In genomic region chr3:153855772-153856171, GRCh38 we compare ENCODE assay signal across 17 cellular contexts.
DNase-seq lines count a peak whose midpoint lies in the region; ATAC-seq, FAIRE-seq and TF ChIP-seq lines count a peak whose summit lies in the region.
"Had no signal": no experiment of that assay in that cellular context is flagged by ENCODE, and none has a peak within 500 bp of the region (broad histone marks: within the 10 kb centered on the region; RNA-seq: fewer than 3 reads in every experiment).

No MANE protein-coding gene starts in this region.

- intact Hi-C loops in pancreas (cut with DNase I): no loop called here
- intact Hi-C loops in sigmoid colon (cut with DNase I): no loop called here

- no peak for TF ChIP-seq POLR2A in sigmoid colon (IDR thresholded peaks at IDR 0.05)

- H3K36me3 ChIP-seq in brain microvascular endothelial cell (replicated peaks): no peaks in the 10 kb centered on the region
- H3K36me3 ChIP-seq in pancreas: no peaks in the 10 kb centered on the region
- no peaks in the 10 kb centered on the region for H3K36me3 ChIP-seq in sigmoid colon
- H3K36me3 ChIP-seq: BLaER1 had no signal

- 66 to 86% methylated on average over 1 of the region's 1 CpG for WGBS in pancreas, 2 donors
- WGBS in sigmoid colon, 2 donors: 95 to 96% methylated on average over 1 of the region's 1 CpG

- H3K27ac ChIP-seq in VCaP: peak overlapping the region; percentile 54
- no peak overlapping the region for H3K27ac ChIP-seq in brain microvascular endothelial cell
- no peak overlapping the region for H3K27ac ChIP-seq in pancreas
- H3K27ac ChIP-seq in sigmoid colon: no peak overlapping the region
- H3K27ac ChIP-seq: BLaER1, coronary artery had no signal

- peak; percentile 39 for TF ChIP-seq CTCF in GM13977 (IDR thresholded peaks at IDR 0.05; ENCODE audit: extremely low read depth, insufficient read depth, missing control alignments)
- no peak for TF ChIP-seq CTCF in VCaP (conservative IDR thresholded peaks at IDR 0.05)
- TF ChIP-seq CTCF in brain microvascular endothelial cell (IDR thresholded peaks at IDR 0.05; ENCODE audit: low read depth, low read length, missing control alignments): no peak
- TF ChIP-seq CTCF in pancreas (IDR thresholded peaks at IDR 0.05): no peak
- TF ChIP-seq CTCF in sigmoid colon (IDR thresholded peaks at IDR 0.05): no peak

- in situ Hi-C loops in GM13977 (cut with MboI; ENCODE audit: low pct_unique_long_range_greater_than_20kb, low sequenced_read_pairs, unreplicated experiment): no loop called here
- in situ Hi-C loops in brain microvascular endothelial cell (cut with HindIII; ENCODE audit: low pct_ligation_motif_present, low sequenced_read_pairs): no loop called here

- no peaks in the 10 kb centered on the region for H3K4me1 ChIP-seq in pancreas
- H3K4me1 ChIP-seq in sigmoid colon: no peaks in the 10 kb centered on the region
- H3K4me1 ChIP-seq: BLaER1 had no signal

- DNase-seq in GM13977 (ENCODE audit: low spot score) (no peak), brain microvascular endothelial cell (no peak), pancreas (no peak), sigmoid colon (no peak), A172 (ENCODE audit: low spot score) (no peak)
- DNase-seq: IMR-90; NCI-H1417 treated with DMSO at 0.1 percent for 48 hours; NCI-H774; SIG-M5; stimulated activated CD4-positive, alpha-beta T cell treated with anti-CD3 and anti-CD28 coated beads, Interleukin-2, amount 100 ng/mL, for 48 hours; stimulated activated naive CD8-positive, alpha-beta T cell treated with anti-CD3 and anti-CD28 coated beads, Interleukin-15, Interleukin-2, amounts not matched to agents 100 U/mL and 50 U/mL, for 24 hours had no signal

- FAIRE-seq in pancreas (lab: Jason Lieb, UNC): no peak
- FAIRE-seq: TTC549 had no signal

- ATAC-seq in GM19395 (IDR thresholded peaks at IDR 0.05; ENCODE audit: unreplicated experiment) (peak; percentile 70), HG02798 (IDR thresholded peaks at IDR 0.05; ENCODE audit: poor library complexity, unreplicated experiment) (peak; percentile 72), pancreas (no peak)
- ATAC-seq: stimulated activated naive CD8-positive, alpha-beta T cell treated with anti-CD3 and anti-CD28 coated beads, Interleukin-15, Interleukin-2, amounts not matched to agents 100 U/mL and 50 U/mL, for 24 hours had no signal

- H3K27me3 ChIP-seq in brain microvascular endothelial cell (replicated peaks): no peaks in the 10 kb centered on the region
- H3K27me3 ChIP-seq in pancreas: no peaks in the 10 kb centered on the region
- no peaks in the 10 kb centered on the region for H3K27me3 ChIP-seq in sigmoid colon
- H3K27me3 ChIP-seq: BLaER1 had no signal

- TF ChIP-seq EP300 in sigmoid colon (IDR thresholded peaks at IDR 0.05): no peak

- H3K4me3 ChIP-seq in brain microvascular endothelial cell (ENCODE audit: low read depth, low read length): no peak overlapping the region
- no peak overlapping the region for H3K4me3 ChIP-seq in pancreas
- no peak overlapping the region for H3K4me3 ChIP-seq in sigmoid colon
- H3K4me3 ChIP-seq: BLaER1, coronary artery had no signal

- no peaks in the 10 kb centered on the region for H3K9me3 ChIP-seq in pancreas
- no peaks in the 10 kb centered on the region for H3K9me3 ChIP-seq in sigmoid colon
- H3K9me3 ChIP-seq: BLaER1 had no signal

Comparison
In these comparisons a context has a peak if more than half of its experiments do, and no peak if none do; other contexts are left out.
1. ATAC-seq: peak in GM19395 (single experiment) and HG02798 (single experiment); none in pancreas (0 of 4).